ENCODE assay signal across 24 cellular contexts in genomic region chr11:131800452-131800851, GRCh38.
"Had no signal": no experiment of that assay in that cellular context is flagged by ENCODE, and none has a peak within 500 bp of the region (broad histone marks: within the 10 kb centered on the region; RNA-seq: fewer than 3 reads in every experiment).

No MANE protein-coding gene starts in this region.

- H3K9me3 Mint-ChIP-seq: stimulated activated naive B cell treated with anti-CD40 and anti-IgM and Interleukin-4, amounts not matched to agents 10 μg/mL and 1 μg/mL and 100 μg/mL, for 72 hours had no signal

- H3K4me1 ChIP-seq: left ventricle myocardium inferior, right atrium auricular region, stomach, testis, thyroid gland, transverse colon, upper lobe of left lung, vagina had no signal

- H3K9me3 ChIP-seq: left ventricle myocardium inferior, mucosa of descending colon, ovary, right atrium auricular region, stomach, testis, thyroid gland, transverse colon, upper lobe of left lung, vagina had no signal

- DNase-seq: islet precursor cell; left ventricle myocardium inferior; midbrain; mucosa of descending colon; naive thymus-derived CD4-positive, alpha-beta T cell; ovary; stimulated activated CD4-positive, alpha-beta T cell treated with anti-CD3 and anti-CD28 coated beads, Interleukin-12 subunit alpha, Interleukin-12 subunit beta, amount 100 ng/mL, for 4 hours; stimulated activated CD4-positive, alpha-beta T cell treated with anti-CD3 and anti-CD28 coated beads, Interleukin-15, amount 100 ng/mL, for 24 hours; stimulated activated CD4-positive, alpha-beta T cell treated with anti-CD3 and anti-CD28 coated beads, Interleukin-2, amount 100 ng/mL, for 24 hours; stimulated activated CD4-positive, alpha-beta T cell treated with anti-CD3 and anti-CD28 coated beads, Interleukin-4, amount 100 ng/mL, for 1 hour; stimulated activated naive B cell treated with anti-CD40 and anti-IgM and Interleukin-4, amounts not matched to agents 10 μg/mL and 1 μg/mL and 100 μg/mL, for 72 hours; stimulated activated naive CD8-positive, alpha-beta T cell treated with anti-CD3 and anti-CD28 coated beads, Interleukin-15, Interleukin-2, amounts not matched to agents 100 U/mL and 50 U/mL, for 24 hours; stomach; testis; thyroid gland; transverse colon; upper lobe of left lung had no signal

- H3K4me3 ChIP-seq: left ventricle myocardium inferior, lung, mucosa of descending colon, ovary, right atrium auricular region, skin epidermis, stomach, testis, thyroid gland, transverse colon, upper lobe of left lung, vagina had no signal

- H3K27me3 ChIP-seq: ovary, right atrium auricular region, testis, thyroid gland, transverse colon, upper lobe of left lung, vagina had no signal

- H3K36me3 Mint-ChIP-seq: naive thymus-derived CD4-positive, alpha-beta T cell; natural killer cell treated with Interleukin-12 subunit alpha and Interleukin-12 subunit beta and Interleukin-15 and Interleukin-18, amount 100 ng/mL, for 72 hours; stimulated activated naive B cell treated with anti-CD40 and anti-IgM and Interleukin-4, amounts not matched to agents 10 μg/mL and 1 μg/mL and 100 μg/mL, for 72 hours had no signal

- H3K27ac ChIP-seq: left ventricle myocardium inferior, ovary, right atrium auricular region, skin epidermis, stomach, testis, thyroid gland, transverse colon, upper lobe of left lung, vagina had no signal

- H3K4me1 Mint-ChIP-seq: naive thymus-derived CD4-positive, alpha-beta T cell; stimulated activated naive B cell treated with anti-CD40 and anti-IgM and Interleukin-4, amounts not matched to agents 10 μg/mL and 1 μg/mL and 100 μg/mL, for 72 hours had no signal

- H3K4me3 Mint-ChIP-seq: naive thymus-derived CD4-positive, alpha-beta T cell; natural killer cell treated with Interleukin-12 subunit alpha and Interleukin-12 subunit beta and Interleukin-15 and Interleukin-18, amount 100 ng/mL, for 72 hours; stimulated activated naive B cell treated with anti-CD40 and anti-IgM and Interleukin-4, amounts not matched to agents 10 μg/mL and 1 μg/mL and 100 μg/mL, for 72 hours had no signal

- H3K27ac Mint-ChIP-seq: naive thymus-derived CD4-positive, alpha-beta T cell; natural killer cell treated with Interleukin-12 subunit alpha and Interleukin-12 subunit beta and Interleukin-15 and Interleukin-18, amount 100 ng/mL, for 72 hours; progenitor cell of endocrine pancreas; stimulated activated naive B cell treated with anti-CD40 and anti-IgM and Interleukin-4, amounts not matched to agents 10 μg/mL and 1 μg/mL and 100 μg/mL, for 72 hours had no signal

- H3K36me3 ChIP-seq: left ventricle myocardium inferior, ovary, right atrium auricular region, stomach, thyroid gland, transverse colon, upper lobe of left lung, vagina had no signal

- H3K27me3 Mint-ChIP-seq: stimulated activated naive B cell treated with anti-CD40 and anti-IgM and Interleukin-4, amounts not matched to agents 10 μg/mL and 1 μg/mL and 100 μg/mL, for 72 hours had no signal

- ATAC-seq: mucosa of descending colon; naive thymus-derived CD4-positive, alpha-beta T cell; natural killer cell treated with Interleukin-12 subunit alpha and Interleukin-12 subunit beta and Interleukin-15 and Interleukin-18, amount 100 ng/mL, for 72 hours; sciatic nerve; stimulated activated naive B cell treated with anti-CD40 and anti-IgM and Interleukin-4, amounts not matched to agents 10 μg/mL and 1 μg/mL and 100 μg/mL, for 72 hours; stimulated activated naive CD8-positive, alpha-beta T cell treated with anti-CD3 and anti-CD28 coated beads, Interleukin-15, Interleukin-2, amounts not matched to agents 100 U/mL and 50 U/mL, for 24 hours had no signal
